ENCODE assay signal across 8 cellular contexts in genomic region chr3:173395412-173396181, GRCh38. TPM values are rescaled to one million over a fixed set of nuclear protein-coding genes. Genes with fewer than 3 reads are reported as not detected.
A peak's percentile ranks its signal among the peaks of the same experiment; 100 is the strongest.
DNase-seq lines count a peak whose midpoint lies in the region; ATAC-seq and TF ChIP-seq lines count a peak whose summit lies in the region.

No MANE protein-coding gene starts in this region.

- H3K9me3 Mint-ChIP-seq in progenitor cell of endocrine pancreas (ENCODE audit: low read depth): no peaks in the 10 kb centered on the region

- peaks cover 32% of the 10 kb centered on the region for H3K4me1 ChIP-seq in HAP-1
- H3K4me1 ChIP-seq in RWPE2 (ENCODE audit: insufficient read depth, poor library complexity, severe bottlenecking): peaks cover 2% of the 10 kb centered on the region
- peaks cover 35% of the 10 kb centered on the region for H3K4me1 ChIP-seq in body of pancreas

- ATAC-seq in RWPE2 (ENCODE audit: low read depth): peak; percentile 75
- ATAC-seq in body of pancreas: peak; percentile 90

- intact Hi-C loops in body of pancreas (cut with DNase I): no loop called here

- WGBS in body of pancreas, 2 donors: 1% methylated on average over 27 to 71 of the region's 71 CpGs

- H3K36me3 ChIP-seq in HAP-1 (replicated peaks) (no peaks in the 10 kb centered on the region), RWPE2 (ENCODE audit: low read depth) (no peaks in the 10 kb centered on the region), body of pancreas (replicated peaks in 1 of 2; ENCODE audit: insufficient read depth in 1 of 2, low read depth in 2 of 2) (no peaks in the 10 kb centered on the region)

- H3K4me3 Mint-ChIP-seq in progenitor cell of endocrine pancreas (ENCODE audit: low read depth): peak overlapping the region; percentile 77

- peak; percentile 25 to 72 (median 62) for TF ChIP-seq POLR2A in body of pancreas (IDR thresholded peaks at IDR 0.05)

- in situ Hi-C loops in HAP-1 (cut with MboI; ENCODE audit: low sequenced_read_pairs): no loop called here

- TF ChIP-seq CTCF in RWPE2 (IDR thresholded peaks at IDR 0.05; ENCODE audit: poor library complexity, severe bottlenecking): no peak
- TF ChIP-seq CTCF in body of pancreas (IDR thresholded peaks at IDR 0.05): peak in 2 of 7 experiments; percentile 18 to 22
- no peak for TF ChIP-seq CTCF in progenitor cell of endocrine pancreas (IDR thresholded peaks at IDR 0.05; ENCODE audit: unreplicated experiment)

- no peaks in the 10 kb centered on the region for H3K27me3 ChIP-seq in HAP-1 (ENCODE audit: low read depth)
- peaks cover 73% of the 10 kb centered on the region for H3K27me3 ChIP-seq in RWPE2 (ENCODE audit: insufficient read depth, poor library complexity, severe bottlenecking)
- H3K27me3 ChIP-seq in body of pancreas: no peaks in the 10 kb centered on the region

- H3K27ac Mint-ChIP-seq in progenitor cell of endocrine pancreas: peak overlapping the region; percentile 94

- no peaks in the 10 kb centered on the region for H3K36me3 Mint-ChIP-seq in progenitor cell of endocrine pancreas (ENCODE audit: insufficient read depth)

- H3K27ac ChIP-seq in RWPE2 (ENCODE audit: poor library complexity, severe bottlenecking) (no peak overlapping the region), body of pancreas (peak overlapping the region; percentile 26 to 74 (median 40))

- DNase-seq in HAP-1 (ENCODE audit: low spot score in 2 of 2) (peak; percentile 91 to 93), LoVo (ENCODE audit: low spot score) (peak; percentile 84), RWPE2 (ENCODE audit: low spot score) (no peak), body of pancreas (peak; percentile 70 to 83 (median 78)), hepatic stellate cell (ENCODE audit: low spot score) (peak; percentile 83), progenitor cell of endocrine pancreas (ENCODE audit: low spot score, unreplicated experiment) (peak; percentile 64)
- no peak for DNase-seq in effector CD4-positive, alpha-beta T cell

- H3K9me3 ChIP-seq in HAP-1: no peaks in the 10 kb centered on the region
- H3K9me3 ChIP-seq in RWPE2 (ENCODE audit: severe bottlenecking): no peaks in the 10 kb centered on the region
- H3K9me3 ChIP-seq in body of pancreas: no peaks in the 10 kb centered on the region

- peak overlapping the region; percentile 67 for H3K4me3 ChIP-seq in GM08714 (ENCODE audit: low read length)
- H3K4me3 ChIP-seq in HAP-1: peak overlapping the region; percentile 69
- peak overlapping the region; percentile 23 for H3K4me3 ChIP-seq in RWPE2 (ENCODE audit: severe bottlenecking)
- H3K4me3 ChIP-seq in body of pancreas: peak overlapping the region; percentile 16 to 66

- H3K4me1 Mint-ChIP-seq in progenitor cell of endocrine pancreas (ENCODE audit: low read depth): peaks cover 32% of the 10 kb centered on the region

- peaks cover 51% of the 10 kb centered on the region for H3K27me3 Mint-ChIP-seq in progenitor cell of endocrine pancreas

RNA-seq across cellular contexts. Expression of gene NLGN1, which starts 1.9 kb away (rescaled TPM):
- total RNA-seq in body of pancreas: 1 to 10 TPM in 1 of 2 donors, under 1 TPM in 1; 0.52 to 1.3 TPM
- 5.7 and 6.5 TPM in 2 replicates for total RNA-seq in progenitor cell of endocrine pancreas

Comparison
In these comparisons a context has a peak if more than half of its experiments do, and no peak if none do; other contexts are left out.
1. DNase-seq: peak in HAP-1 (2 of 2), LoVo (single experiment), body of pancreas (4 of 4), hepatic stellate cell (single experiment) and progenitor cell of endocrine pancreas (single experiment); none in RWPE2 (single experiment) and effector CD4-positive, alpha-beta T cell (single experiment).
2. Peak in every context shown above with its lines, with median percentiles within 50 percentile points of each other: H3K4me3 ChIP-seq.